1 cellular context compared by ENCODE assay signal in the genomic region with DNA sequence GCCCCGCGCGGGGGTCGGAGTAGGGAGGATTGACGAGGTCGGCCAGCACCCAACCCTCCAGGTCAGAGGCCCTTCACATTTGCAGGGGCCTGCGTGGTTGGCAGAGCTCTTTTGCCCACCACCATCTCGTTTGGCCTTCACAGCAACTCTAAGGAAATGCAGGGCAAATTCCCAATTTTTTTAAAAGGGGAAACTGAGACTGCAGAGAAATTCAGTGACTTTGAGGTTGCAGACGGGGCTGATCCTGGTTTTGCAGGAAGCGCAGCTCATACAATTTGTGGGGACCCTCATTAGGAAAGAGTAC.
TF ChIP-seq lines count a peak whose summit lies in the region.

No MANE protein-coding gene starts in this region.

TF ChIP-seq in HCT116, 20 proteins besides CTCF, POLR2A, EP300 and RAD21 (continued from another document):
- TF ChIP-seq EZH2 (IDR thresholded peaks at IDR 0.05): no peak
- TF ChIP-seq EGR1 (IDR thresholded peaks at IDR 0.05; ENCODE audit: low read depth): no peak
- TF ChIP-seq, protein P1, sequence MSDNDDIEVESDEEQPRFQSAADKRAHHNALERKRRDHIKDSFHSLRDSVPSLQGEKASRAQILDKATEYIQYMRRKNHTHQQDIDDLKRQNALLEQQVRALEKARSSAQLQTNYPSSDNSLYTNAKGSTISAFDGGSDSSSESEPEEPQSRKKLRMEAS (IDR thresholded peaks at IDR 0.05): no peak
- TF ChIP-seq POLR2AphosphoS5 (IDR thresholded peaks at IDR 0.05; ENCODE audit: low read depth, low read length): no peak
- no peak for TF ChIP-seq ZFX (IDR thresholded peaks at IDR 0.05)
- no peak for TF ChIP-seq YY1 (IDR thresholded peaks at IDR 0.05; ENCODE audit: extremely low read depth, insufficient replicate concordance, low read depth, low read length)
- TF ChIP-seq TCF7L2 (IDR thresholded peaks at IDR 0.05; ENCODE audit: borderline replicate concordance, extremely low read depth, insufficient read depth, insufficient read length): no peak
- TF ChIP-seq, protein P2, sequence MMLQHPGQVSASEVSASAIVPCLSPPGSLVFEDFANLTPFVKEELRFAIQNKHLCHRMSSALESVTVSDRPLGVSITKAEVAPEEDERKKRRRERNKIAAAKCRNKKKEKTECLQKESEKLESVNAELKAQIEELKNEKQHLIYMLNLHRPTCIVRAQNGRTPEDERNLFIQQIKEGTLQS (IDR thresholded peaks at IDR 0.05): no peak
- TF ChIP-seq SP1 (IDR thresholded peaks at IDR 0.05; ENCODE audit: low read depth): no peak
- TF ChIP-seq, protein P3, sequence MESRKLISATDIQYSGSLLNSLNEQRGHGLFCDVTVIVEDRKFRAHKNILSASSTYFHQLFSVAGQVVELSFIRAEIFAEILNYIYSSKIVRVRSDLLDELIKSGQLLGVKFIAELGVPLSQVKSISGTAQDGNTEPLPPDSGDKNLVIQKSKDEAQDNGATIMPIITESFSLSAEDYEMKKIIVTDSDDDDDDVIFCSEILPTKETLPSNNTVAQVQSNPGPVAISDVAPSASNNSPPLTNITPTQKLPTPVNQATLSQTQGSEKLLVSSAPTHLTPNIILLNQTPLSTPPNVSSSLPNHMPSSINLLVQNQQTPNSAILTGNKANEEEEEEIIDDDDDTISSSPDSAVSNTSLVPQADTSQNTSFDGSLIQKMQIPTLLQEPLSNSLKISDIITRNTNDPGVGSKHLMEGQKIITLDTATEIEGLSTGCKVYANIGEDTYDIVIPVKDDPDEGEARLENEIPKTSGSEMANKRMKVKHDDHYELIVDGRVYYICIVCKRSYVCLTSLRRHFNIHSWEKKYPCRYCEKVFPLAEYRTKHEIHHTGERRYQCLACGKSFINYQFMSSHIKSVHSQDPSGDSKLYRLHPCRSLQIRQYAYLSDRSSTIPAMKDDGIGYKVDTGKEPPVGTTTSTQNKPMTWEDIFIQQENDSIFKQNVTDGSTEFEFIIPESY (IDR thresholded peaks at IDR 0.05; ENCODE audit: extremely low read depth, insufficient replicate concordance, low read length): no peak
- no peak for TF ChIP-seq SIN3A (IDR thresholded peaks at IDR 0.05; ENCODE audit: low read depth)
- no peak for TF ChIP-seq ELF1 (IDR thresholded peaks at IDR 0.05; ENCODE audit: borderline replicate concordance, low read depth)
- TF ChIP-seq JUND (IDR thresholded peaks at IDR 0.05): no peak
- no peak for TF ChIP-seq CEBPB (IDR thresholded peaks at IDR 0.05; ENCODE audit: low read depth)
- no peak for TF ChIP-seq SRF (IDR thresholded peaks at IDR 0.05; ENCODE audit: low read depth)
- no peak for TF ChIP-seq FOSL1 (IDR thresholded peaks at IDR 0.05; ENCODE audit: low read depth)
- TF ChIP-seq EZH2phosphoT487 (IDR thresholded peaks at IDR 0.05; ENCODE audit: borderline replicate concordance): no peak
- TF ChIP-seq CBX3 (IDR thresholded peaks at IDR 0.05; ENCODE audit: low read depth): no peak
